13 cellular contexts compared by ENCODE assay signal in genomic region chr5:79161647-79162046, GRCh38. TPM values are rescaled to one million over a fixed set of nuclear protein-coding genes. Genes with fewer than 3 reads are reported as not detected.
"Had no signal": no experiment of that assay in that cellular context is flagged by ENCODE, and none has a peak within 500 bp of the region (broad histone marks: within the 10 kb centered on the region; RNA-seq: fewer than 3 reads in every experiment).

No MANE protein-coding gene starts in this region.

RNA-seq across cellular contexts. Expression of gene BHMT, which starts 50.0 kb away (rescaled TPM):
- total RNA-seq: activated B cell treated with CpG ODN at 0.5 μM for 24 hours; activated CD4-positive, alpha-beta memory T cell treated with anti-CD3 and anti-CD28 coated beads for 36 hours; activated CD4-positive, alpha-beta memory T cell treated with anti-CD3 and anti-CD28 coated beads, Interleukin-2, amount 10 ng/mL, durations not matched to agents 7 days and 5 days; activated CD4-positive, alpha-beta T cell treated with anti-CD3 and anti-CD28 coated beads for 36 hours; activated CD4-positive, alpha-beta T cell treated with anti-CD3 and anti-CD28 coated beads, Interleukin-2, amount 10 ng/mL, durations not matched to agents 24 days and 14 days; activated CD4-positive, alpha-beta T cell treated with anti-CD3 and anti-CD28 coated beads, Interleukin-2, amount 10 ng/mL, durations not matched to agents 7 days and 5 days; activated CD8-positive, alpha-beta memory T cell treated with anti-CD3 and anti-CD28 coated beads for 36 hours; activated CD8-positive, alpha-beta memory T cell treated with anti-CD3 and anti-CD28 coated beads, Interleukin-2, amount 10 ng/mL, durations not matched to agents 7 days and 5 days; activated CD8-positive, alpha-beta T cell treated with anti-CD3 and anti-CD28 coated beads for 36 hours; activated CD8-positive, alpha-beta T cell treated with anti-CD3 and anti-CD28 coated beads, Interleukin-2, amount 10 ng/mL, durations not matched to agents 7 days and 5 days; T-helper 1 cell treated with Interleukin-12 subunit alpha and Interleukin-12 subunit beta and Interleukin-4 antibody, amounts not matched to agents 30 ng/mL and 1 ng/mL, for 36 hours; T-helper 17 cell; T-helper 2 cell treated with Interferon-gamma antibody and Interleukin-4, amounts not matched to agents 100 ng/mL and 5 ng/mL, for 36 hours had no signal
